ENCODE assay signal across 21 cellular contexts in genomic region chrX:112664928-112665327, GRCh38. TPM values are rescaled to one million over a fixed set of nuclear protein-coding genes. Genes with fewer than 3 reads are reported as not detected.
DNase-seq lines count a peak whose midpoint lies in the region; ATAC-seq, FAIRE-seq and TF ChIP-seq lines count a peak whose summit lies in the region.
"Had no signal": no experiment of that assay in that cellular context is flagged by ENCODE, and none has a peak within 500 bp of the region (broad histone marks: within the 10 kb centered on the region; RNA-seq: fewer than 3 reads in every experiment).

No MANE protein-coding gene starts in this region.

- H2AFZ ChIP-seq in GM12878 (ENCODE audit: control insufficient read depth, low read depth, low read length), result no peak overlapping the region
- H2AFZ ChIP-seq: PC-9 had no signal

- H3K4me2 ChIP-seq in GM12878 (ENCODE audit: control insufficient read depth, insufficient read depth), result no peak overlapping the region
- H3K4me2 ChIP-seq: PC-9, smooth muscle cell had no signal

- H3K79me2 ChIP-seq in GM12878 (ENCODE audit: control insufficient read depth, insufficient read depth, low read length), result no peaks in the 10 kb centered on the region

- H3K9me3 ChIP-seq in GM12878 (replicated peaks; ENCODE audit: control insufficient read depth, insufficient read depth, low read length) (no peaks in the 10 kb centered on the region), breast epithelium (no peaks in the 10 kb centered on the region), BE2C (no peaks in the 10 kb centered on the region)
- H3K9me3 ChIP-seq: adrenal gland had no signal

- no peak for TF ChIP-seq RAD21 in GM12878 (IDR thresholded peaks at IDR 0.05; ENCODE audit: insufficient read depth, low read depth, low read length)

- POLR2A ChIA-PET in GM12878 (lab: Charles Lee), result interaction anchor here (0.9 to 1.4 kb wide), 3 partner anchors 10 to 21 kb away, joined by 3 to 4 read pairs (median 4); no protein-coding TSS in a partner anchor

- no peak for FAIRE-seq in GM12878 (lab: Jason Lieb, UNC)
- FAIRE-seq: K562 had no signal

- CTCF ChIA-PET in GM12878 (lab: Yijun Ruan, JAX), result interaction anchor here (0.6 to 1.7 kb wide), 7 partner anchors 8 to 986 kb away, joined by 3 to 7 read pairs (median 3); partner anchors contain the start of gene LHFPL1

- H3K27ac ChIP-seq in GM12878 (ENCODE audit: control insufficient read depth, insufficient read depth) (no peak overlapping the region; the same call in 1 of the 2 replicates), breast epithelium (no peak overlapping the region)
- H3K27ac ChIP-seq: adrenal gland, foreskin keratinocyte, PC-9, SK-N-MC had no signal

- ATAC-seq in GM18873 (IDR thresholded peaks at IDR 0.05; ENCODE audit: low FRiP score, unreplicated experiment), result peak; percentile 61
- ATAC-seq in GM21619 (IDR thresholded peaks at IDR 0.05; ENCODE audit: unreplicated experiment), result peak; percentile 52
- ATAC-seq in HG03060 (IDR thresholded peaks at IDR 0.05; ENCODE audit: low read depth, unreplicated experiment), result peak; percentile 53
- peak; percentile 61 for ATAC-seq in GM12878
- ATAC-seq: foreskin keratinocyte; K562; left ventricle myocardium superior; stimulated activated naive CD8-positive, alpha-beta T cell treated with anti-CD3 and anti-CD28 coated beads, Interleukin-15, Interleukin-2, amounts not matched to agents 100 U/mL and 50 U/mL, for 24 hours had no signal

- TF ChIP-seq POLR2A in GM12878 (IDR thresholded peaks at IDR 0.05; ENCODE audit: low read depth, low read length), result no peak
- TF ChIP-seq POLR2A in breast epithelium (IDR thresholded peaks at IDR 0.05), result no peak

- BruUV-seq in GM12878 (replicated peaks; lab: Mats Ljungman, UMichigan), result no TSS peak

- TF ChIP-seq CTCF in GM12878 (IDR thresholded peaks at IDR 0.05 in 2 of 3, conservative IDR thresholded peaks at IDR 0.05 in 1 of 3; ENCODE audit: control insufficient read depth in 2 of 3, extremely low read depth in 1 of 3, insufficient read depth in 1 of 3, low read depth in 3 of 3, low read length in 3 of 3), result no peak
- no peak for TF ChIP-seq CTCF in breast epithelium (IDR thresholded peaks at IDR 0.05)
- TF ChIP-seq CTCF in BE2C (IDR thresholded peaks at IDR 0.05; ENCODE audit: low read depth, low read length), result no peak

- no peaks in the 10 kb centered on the region for H4K20me1 ChIP-seq in GM12878 (ENCODE audit: control insufficient read depth, insufficient read depth)

- WGBS in GM12878 (ENCODE audit: insufficient coverage, insufficient replicate concordance, low lambda C conversion rate, missing lambda C conversion rate), result 60% methylated on average over 6 of the region's 7 CpGs

- in situ Hi-C loops in GM12878 (cut with MboI), result no loop called here

- H3K4me1 ChIP-seq in GM12878 (ENCODE audit: control insufficient read depth, insufficient read depth, low read length), result peaks cover 30% of the 10 kb centered on the region
- no peaks in the 10 kb centered on the region for H3K4me1 ChIP-seq in breast epithelium
- H3K4me1 ChIP-seq in BE2C, result no peaks in the 10 kb centered on the region
- H3K4me1 ChIP-seq: foreskin keratinocyte had no signal

- DNase-seq in GM12878 (ENCODE audit: low read depth, low spot score), result no peak
- no peak for DNase-seq in breast epithelium (ENCODE audit: low spot score in 2 of 2)
- no peak for DNase-seq in BE2C
- DNase-seq in GM19238 (ENCODE audit: insufficient read length, low spot score), result no peak
- DNase-seq: activated CD4-positive, alpha-beta T cell treated with anti-CD3 and anti-CD28 coated beads, Interleukin-2, amount 50 U/mL, for 4 hours; adrenal gland; AML-193; cerebellar nuclear complex; foreskin keratinocyte; H7; left ventricle myocardium superior; NCI-H1694 treated with DMSO at 0.1 percent for 48 hours; NCI-H510A; PC-9; stimulated activated naive CD8-positive, alpha-beta T cell treated with anti-CD3 and anti-CD28 coated beads, Interleukin-15, Interleukin-2, amounts not matched to agents 100 U/mL and 50 U/mL, for 24 hours had no signal

- TF ChIP-seq EP300 in GM12878 (IDR thresholded peaks at IDR 0.05; ENCODE audit: borderline replicate concordance in 1 of 2, control insufficient read depth in 1 of 2, low read depth in 2 of 2, low read length in 2 of 2), result peak in 1 of 2 experiments; percentile 55; a peak in 1 of 4 replicates

- RAD21 ChIA-PET in GM12878 (lab: Charles Lee; ENCODE audit: unreplicated experiment), result interaction anchor here (1.3 to 3.4 kb wide), 3 partner anchors 12 to 23 kb away, joined by 4 to 18 read pairs (median 6); no protein-coding TSS in a partner anchor

- no peaks in the 10 kb centered on the region for H3K27me3 ChIP-seq in GM12878 (replicated peaks in 1 of 2; ENCODE audit: control insufficient read depth in 2 of 2, insufficient read depth in 2 of 2, low read length in 1 of 2)
- peaks cover 0 to 43% of the 10 kb centered on the region in 2 donors for H3K27me3 ChIP-seq in breast epithelium
- no peaks in the 10 kb centered on the region for H3K27me3 ChIP-seq in BE2C
- H3K27me3 ChIP-seq: foreskin keratinocyte had no signal

- SMC1A ChIA-PET in GM12878 (lab: Charles Lee; ENCODE audit: uncharacterized antibody, unreplicated experiment), result interaction anchor here (0.6 to 3.4 kb wide), 8 partner anchors 8 to 64 kb away, joined by 3 to 12 read pairs (median 4); partner anchors contain the start of gene LHFPL1

- no peak overlapping the region for H3K4me3 ChIP-seq in GM12878
- no peak overlapping the region for H3K4me3 ChIP-seq in breast epithelium
- no peak overlapping the region for H3K4me3 ChIP-seq in BE2C (ENCODE audit: low read depth, low read length)
- H3K4me3 ChIP-seq: adrenal gland, K562, PC-9, SK-N-MC, smooth muscle cell had no signal

- no peaks in the 10 kb centered on the region for H3K36me3 ChIP-seq in GM12878 (ENCODE audit: control insufficient read depth in 2 of 2, insufficient read depth in 2 of 2, low read length in 1 of 2)
- no peaks in the 10 kb centered on the region for H3K36me3 ChIP-seq in breast epithelium
- H3K36me3 ChIP-seq in BE2C, result no peaks in the 10 kb centered on the region
- H3K36me3 ChIP-seq: adrenal gland had no signal

- intact Hi-C loops in GM12878 (cut with micrococcal nuclease; ENCODE audit: unreplicated experiment) (no loop called here), breast epithelium (cut with DNase I; ENCODE audit: low total_unique reads) (loop anchor here (5.0 kb wide), 1 partner anchor 383 kb away; no protein-coding TSS in a partner anchor)

- H3K9ac ChIP-seq in GM12878 (ENCODE audit: control insufficient read depth, insufficient read depth, low read length), result no peak overlapping the region

TF ChIP-seq in GM12878, 131 proteins besides CTCF, POLR2A, EP300 and RAD21 (continues in another document):
- TF ChIP-seq GABPA (IDR thresholded peaks at IDR 0.05; ENCODE audit: low read depth) (0 out of 2 replicates have a peak, but pooled peaks have one; percentile 29), JUNB (IDR thresholded peaks at IDR 0.05) (peak; percentile 89)
- TF ChIP-seq, protein P1, sequence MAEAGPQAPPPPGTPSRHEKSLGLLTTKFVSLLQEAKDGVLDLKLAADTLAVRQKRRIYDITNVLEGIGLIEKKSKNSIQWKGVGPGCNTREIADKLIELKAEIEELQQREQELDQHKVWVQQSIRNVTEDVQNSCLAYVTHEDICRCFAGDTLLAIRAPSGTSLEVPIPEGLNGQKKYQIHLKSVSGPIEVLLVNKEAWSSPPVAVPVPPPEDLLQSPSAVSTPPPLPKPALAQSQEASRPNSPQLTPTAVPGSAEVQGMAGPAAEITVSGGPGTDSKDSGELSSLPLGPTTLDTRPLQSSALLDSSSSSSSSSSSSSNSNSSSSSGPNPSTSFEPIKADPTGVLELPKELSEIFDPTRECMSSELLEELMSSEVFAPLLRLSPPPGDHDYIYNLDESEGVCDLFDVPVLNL (IDR thresholded peaks at IDR 0.05; ENCODE audit: low read depth, low read length), result no peak

RNA-seq across cellular contexts. Expression of gene LHFPL1, which starts 14.8 kb away (rescaled TPM):
- total RNA-seq in GM12878 (2013; cell fraction: nucleolus; rRNA removed), result 11.0 and 13.1 TPM in 2 replicates
- total RNA-seq in GM12878 (2014; rRNA removed) (0.62 and 0.87 TPM in 2 replicates), GM12878 (2014; rRNA removed; fragmentation: Illumina TruSeq; extraction: Trizol) (0.76 and 0.78 TPM in 2 replicates), GM12878 (2021) (0.38 and 0.43 TPM in 2 replicates), breast epithelium (1 to 10 TPM in 1 of 3 donors, under 1 TPM in 1, not detected in 1; 0.33 to 1.8 TPM)
- polyA plus RNA-seq in GM12878 (2011; ENCODE audit: low read depth), result not detected
- polyA plus RNA-seq in GM12878 (2011; rRNA removed) (3.9 and 4.0 TPM in 2 replicates), GM12878 (2014; fragmentation: Illumina TruSeq; extraction: Trizol) (0.44 and 0.78 TPM in 2 replicates), GM12878 (2014; fragmentation: Nextera tagmentation; extraction: Ambion mirVana) (1 to 10 TPM in 1 of 2 experiments, under 1 TPM in 1; 0.80 to 1.5 TPM), GM12878 (2014; rRNA removed) (0.44 TPM in 2 replicates), GM12878 (2016; fragmentation: Nextera tagmentation; extraction: Ambion mirVana) (1 to 10 TPM in 1 of 2 experiments, under 1 TPM in 1; 0.82 to 1.0 TPM)
- polyA plus RNA-seq in GM12878 (2011; cell fraction: cytosol; rRNA removed), result 2.7 and 2.8 TPM in 2 replicates
- 2.4 and 2.5 TPM in 2 replicates for polyA plus RNA-seq in GM12878 (2011; cell fraction: nucleus; rRNA removed)
- 0.27 and 0.41 TPM in 2 replicates for polyA plus RNA-seq in GM12878 (2012)
- polyA minus RNA-seq in GM12878 (2011; rRNA and poly(A)+ RNA removed), result 5.3 and 8.6 TPM in 2 replicates
- 0.80 and 1.5 TPM in 2 replicates for polyA minus RNA-seq in GM12878 (2011; cell fraction: cytosol; rRNA and poly(A)+ RNA removed)
- 4.7 and 6.0 TPM in 2 replicates for polyA minus RNA-seq in GM12878 (2011; cell fraction: nucleus; rRNA and poly(A)+ RNA removed)
- not detected for polyA plus RNA-seq in BE2C (2012; ENCODE audit: insufficient read depth, insufficient read length, low read depth)
- total RNA-seq: K562, PC-9 had no signal
- polyA plus RNA-seq: K562 had no signal
